ENCODE assay signal across 8 cellular contexts in the genomic region with DNA sequence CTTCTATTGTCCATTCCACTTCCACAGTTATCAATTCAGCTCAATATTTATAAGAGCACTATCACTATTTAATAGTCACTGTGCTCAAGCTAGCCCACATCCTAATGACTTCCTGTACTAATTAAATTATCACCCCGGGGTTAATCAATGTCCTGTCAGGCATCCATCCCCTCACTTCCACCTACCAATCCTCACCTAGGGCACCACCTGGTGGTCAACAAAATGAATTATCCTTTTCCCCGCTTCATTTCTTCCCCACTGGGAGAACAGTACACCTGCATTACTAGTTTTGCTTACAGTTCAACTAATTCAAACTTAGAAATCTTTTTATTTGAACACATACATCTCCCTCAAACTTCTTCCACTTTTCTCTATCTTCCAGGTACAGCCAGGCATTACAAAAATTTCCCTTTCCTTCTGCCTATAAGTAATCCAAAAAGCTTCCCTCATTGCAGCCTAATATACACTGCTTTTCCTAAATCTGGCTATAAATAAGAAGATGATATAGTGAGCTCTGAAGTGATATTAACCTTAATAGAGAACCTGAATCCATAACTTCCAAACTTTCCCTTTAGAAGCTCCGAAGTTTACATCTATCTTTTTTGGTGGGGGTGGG.
DNase-seq lines count a peak whose midpoint lies in the region; ATAC-seq and TF ChIP-seq lines count a peak whose summit lies in the region.

No MANE protein-coding gene starts in this region.

- H3K9me3 ChIP-seq in lower lobe of right lung (no peaks in the 10 kb centered on the region), suprapubic skin (no peaks in the 10 kb centered on the region)

- peaks cover 33% of the 10 kb centered on the region for H3K4me1 ChIP-seq in lower lobe of right lung
- H3K4me1 ChIP-seq in suprapubic skin: peaks cover 13% of the 10 kb centered on the region

- TF ChIP-seq POLR2A in suprapubic skin (IDR thresholded peaks at IDR 0.05): no peak

- ATAC-seq in GM19035 (IDR thresholded peaks at IDR 0.05; ENCODE audit: unreplicated experiment): peak; percentile 56
- peak; percentile 71 for ATAC-seq in lower lobe of right lung

- no peak for TF ChIP-seq EP300 in suprapubic skin (IDR thresholded peaks at IDR 0.05)

- DNase-seq in NCI-H1694 (lab: John Stamatoyannopoulos, UW) (peak; percentile 35), T-helper 9 cell (peak; percentile 22), choroid plexus epithelial cell (ENCODE audit: low read depth) (peak; percentile 72), lower lobe of right lung (no peak), suprapubic skin (ENCODE audit: low spot score in 2 of 2) (no peak), OCI-M2 (lab: John Stamatoyannopoulos, UW; ENCODE audit: unreplicated experiment) (no peak)

- TF ChIP-seq CTCF in C4-2B (conservative IDR thresholded peaks at IDR 0.05) (peak; percentile 93), choroid plexus epithelial cell (conservative IDR thresholded peaks at IDR 0.05; ENCODE audit: low read depth, low read length) (peak; percentile 80), lower lobe of right lung (IDR thresholded peaks at IDR 0.05) (peak; percentile 70), suprapubic skin (IDR thresholded peaks at IDR 0.05) (peak; percentile 48 to 61)

- H3K36me3 ChIP-seq in lower lobe of right lung: no peaks in the 10 kb centered on the region
- peaks cover 3% of the 10 kb centered on the region for H3K36me3 ChIP-seq in suprapubic skin

- H3K27me3 ChIP-seq in lower lobe of right lung (ENCODE audit: low read depth) (no peaks in the 10 kb centered on the region), suprapubic skin (no peaks in the 10 kb centered on the region)

- H3K27ac ChIP-seq in C4-2B (no peak overlapping the region), lower lobe of right lung (no peak overlapping the region), suprapubic skin (no peak overlapping the region)

- intact Hi-C loops in lower lobe of right lung (cut with DNase I): loop anchor here (10.0 kb wide), 1 partner anchor 170 kb away; no protein-coding TSS in a partner anchor

- H3K4me3 ChIP-seq in choroid plexus epithelial cell (ENCODE audit: low read depth, low read length): no peak overlapping the region
- no peak overlapping the region for H3K4me3 ChIP-seq in lower lobe of right lung
- H3K4me3 ChIP-seq in suprapubic skin: no peak overlapping the region

- WGBS in suprapubic skin: 44% methylated on average over 3 of the region's 3 CpGs

Comparison
In these comparisons a context has a peak if more than half of its experiments do, and no peak if none do; other contexts are left out.
1. DNase-seq: peak in NCI-H1694 (single experiment), T-helper 9 cell (single experiment) and choroid plexus epithelial cell (single experiment); none in lower lobe of right lung (single experiment), suprapubic skin (0 of 2) and OCI-M2 (single experiment).
2. Peak in every context shown above with its lines, with median percentiles within 50 percentile points of each other: CTCF ChIP-seq.